12 cellular contexts compared by ENCODE assay signal in the genomic region with DNA sequence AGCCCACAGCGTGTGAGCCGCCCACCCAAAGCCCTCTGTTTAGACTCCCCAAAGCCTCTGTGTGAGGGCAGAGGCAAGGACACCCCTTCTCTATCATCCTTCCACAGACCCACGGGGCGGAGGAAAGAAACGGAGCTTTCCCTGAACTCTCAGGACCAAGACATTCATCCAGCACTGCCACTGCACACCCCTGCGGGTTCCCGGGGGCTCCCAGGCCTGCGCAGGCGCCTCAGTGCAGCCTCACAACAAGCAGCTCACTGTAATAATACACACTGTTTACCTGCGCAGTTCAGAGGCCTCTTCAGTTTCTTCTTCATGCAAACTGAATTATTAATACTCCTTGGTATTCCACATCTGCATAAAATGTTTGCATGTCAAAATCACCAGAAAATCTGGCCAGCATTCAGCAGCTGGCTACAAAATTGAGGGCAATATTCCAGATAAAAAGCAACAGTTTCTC. TPM values are rescaled to one million over a fixed set of nuclear protein-coding genes. Genes with fewer than 3 reads are reported as not detected.
DNase-seq lines count a peak whose midpoint lies in the region; ATAC-seq, FAIRE-seq and TF ChIP-seq lines count a peak whose summit lies in the region.
"Had no signal": no experiment of that assay in that cellular context is flagged by ENCODE, and none has a peak within 500 bp of the region (broad histone marks: within the 10 kb centered on the region; RNA-seq: fewer than 3 reads in every experiment).

No MANE protein-coding gene starts in this region.

- WGBS in K562 (ENCODE audit: insufficient coverage, low coverage, missing lambda C conversion rate), result 11% methylated on average over 7 of the region's 10 CpGs
- WGBS in right cardiac atrium, result 54% methylated on average over 10 of the region's 10 CpGs

- H3K9me3 ChIP-seq in K562 (replicated peaks; ENCODE audit: control insufficient read depth, insufficient read depth, low read depth, low read length) (no peaks in the 10 kb centered on the region), right cardiac atrium (ENCODE audit: control insufficient read depth, low read length) (no peaks in the 10 kb centered on the region), skeletal muscle tissue (ENCODE audit: control insufficient read depth in 3 of 3, low read length in 3 of 3) (no peaks in the 10 kb centered on the region)

- intact Hi-C loops in K562 (cut with micrococcal nuclease) (loop anchor here (5.0 kb wide), 1 partner anchor 67 kb away; no protein-coding TSS in a partner anchor), right cardiac atrium (cut with DNase I) (loop anchor here in 1 of 4 donors (10.0 kb wide), 1 partner anchor 65 kb away; no protein-coding TSS in a partner anchor)

- H3K79me2 ChIP-seq in K562 (ENCODE audit: control insufficient read depth, insufficient read depth, low read length), result no peaks in the 10 kb centered on the region

- no peak overlapping the region for H3K4me3 Mint-ChIP-seq in effector memory CD8-positive, alpha-beta T cell

- H3K4me3 ChIP-seq in K562 (no peak overlapping the region), right cardiac atrium (ENCODE audit: low read length) (peak overlapping the region; percentile 40), skeletal muscle tissue (ENCODE audit: low read length in 3 of 3) (peak overlapping the region; percentile 62 to 79 (median 69))

- POLR2A ChIA-PET in K562 (lab: Yijun Ruan, JAX), result no interaction called here

- peaks cover 3% of the 10 kb centered on the region for H3K36me3 Mint-ChIP-seq in effector memory CD8-positive, alpha-beta T cell (ENCODE audit: insufficient read depth)
- H3K36me3 Mint-ChIP-seq: naive B cell had no signal

- no peaks in the 10 kb centered on the region for H4K20me1 ChIP-seq in K562 (replicated peaks; ENCODE audit: control insufficient read depth, insufficient read depth, low read length)

- no peak overlapping the region for H3K4me2 ChIP-seq in K562 (ENCODE audit: insufficient read depth, low read length)

- no peak for TF ChIP-seq CTCF in K562 (IDR thresholded peaks at IDR 0.05 in 2 of 3, conservative IDR thresholded peaks at IDR 0.05 in 1 of 3; ENCODE audit: insufficient read depth in 2 of 3, low read depth in 1 of 3, low read length in 3 of 3)

- H2AFZ ChIP-seq in K562 (ENCODE audit: low read depth, low read length), result no peak overlapping the region

- no peaks in the 10 kb centered on the region for H3K9me1 ChIP-seq in K562 (ENCODE audit: control insufficient read depth, insufficient read depth, low read length)

- H3K36me3 ChIP-seq in K562 (ENCODE audit: control insufficient read depth, insufficient read depth, low read length), result no peaks in the 10 kb centered on the region
- no peaks in the 10 kb centered on the region for H3K36me3 ChIP-seq in skeletal muscle tissue (ENCODE audit: control insufficient read depth in 3 of 3, insufficient read depth in 3 of 3, low read length in 3 of 3)

- TF ChIP-seq EP300 in K562 (IDR thresholded peaks at IDR 0.05; ENCODE audit: low read length), result no peak

- no peak for FAIRE-seq in K562 (lab: Jason Lieb, UNC)
- FAIRE-seq: endometrium had no signal

- BruUV-seq in K562 (replicated peaks; lab: Mats Ljungman, UMichigan), result no TSS peak

- H3K4me1 Mint-ChIP-seq in effector memory CD8-positive, alpha-beta T cell (ENCODE audit: low read depth in 2 of 2), result no peaks in the 10 kb centered on the region

- no peak for TF ChIP-seq POLR2A in K562 (conservative IDR thresholded peaks at IDR 0.05)

- H3K4me1 ChIP-seq in K562 (replicated peaks in 1 of 2; ENCODE audit: control insufficient read depth in 2 of 2, insufficient read depth in 2 of 2, low read length in 2 of 2), result no peaks in the 10 kb centered on the region; a peak in 1 of 5 replicates
- peaks cover 6% of the 10 kb centered on the region for H3K4me1 ChIP-seq in right cardiac atrium (ENCODE audit: control insufficient read depth, insufficient read depth, low read length)
- H3K4me1 ChIP-seq in skeletal muscle tissue (ENCODE audit: control insufficient read depth in 3 of 3, insufficient read depth in 3 of 3, low read length in 3 of 3), result peaks cover 9 to 20% (median 17%) of the 10 kb centered on the region in 3 donors

- DNase-seq in K562 (ENCODE audit: extremely low read depth in 1 of 4, low spot score in 3 of 4), result no peak
- peak in 1 of 3 donors; percentile 46 for DNase-seq in right cardiac atrium
- DNase-seq in activated CD4-positive, CD25-positive, alpha-beta regulatory T cell treated with anti-CD3 and anti-CD28 coated beads, Interleukin-2, amount 50 U/mL, for 72 hours, result no peak
- no peak for DNase-seq in NCI-H2081 treated with DMSO at 0.1 percent for 48 hours (lab: John Stamatoyannopoulos, UW)
- no peak for DNase-seq in effector memory CD8-positive, alpha-beta T cell
- no peak for DNase-seq in stimulated activated CD4-positive, alpha-beta T cell treated with anti-CD3 and anti-CD28 coated beads, Interleukin-15, amount 100 ng/mL, for 24 hours
- DNase-seq: activated T-cell treated with anti-CD3 and anti-CD28 coated beads, Interleukin-2, amount 50 U/mL, for 1 hour; DND-41; naive B cell had no signal

- H3K27me3 Mint-ChIP-seq in effector memory CD8-positive, alpha-beta T cell, result peaks cover 0 to 6% of the 10 kb centered on the region in 2 donors

- in situ Hi-C loops in K562 (cut with MboI), result no loop called here

- no peak overlapping the region for H3K27ac ChIP-seq in K562 (ENCODE audit: extremely low read depth, low read depth, low read length)
- H3K27ac ChIP-seq in right cardiac atrium (ENCODE audit: low read length), result peak overlapping the region; percentile 29
- peak overlapping the region; percentile 56 for H3K27ac ChIP-seq in skeletal muscle tissue (ENCODE audit: low read depth, low read length)

- peak; percentile 37 for ATAC-seq in GM18868 (IDR thresholded peaks at IDR 0.05; ENCODE audit: unreplicated experiment)
- no peak for ATAC-seq in K562
- peak; percentile 40 to 50 for ATAC-seq in right cardiac atrium
- no peak for ATAC-seq in effector memory CD8-positive, alpha-beta T cell (replicated peaks)

- TF ChIP-seq RAD21 in K562 (CRISPR knock-in tag; conservative IDR thresholded peaks at IDR 0.05 in 1 of 2, IDR thresholded peaks at IDR 0.05 in 1 of 2), result no peak

- CTCF ChIA-PET in K562 (lab: Yijun Ruan, JAX; ENCODE audit: low intra/inter-chr PET ratio), result no interaction called here

- no peak overlapping the region for H3K27ac Mint-ChIP-seq in effector memory CD8-positive, alpha-beta T cell
- H3K27ac Mint-ChIP-seq: naive B cell had no signal

- H3K9me3 Mint-ChIP-seq in effector memory CD8-positive, alpha-beta T cell, result no peaks in the 10 kb centered on the region

- H3K27me3 ChIP-seq in K562 (ENCODE audit: control insufficient read depth in 2 of 2, insufficient read depth in 2 of 2, low read length in 2 of 2) (peaks cover 3 to 23% of the 10 kb centered on the region in 2 experiments; a peak in 3 of 5 replicates), right cardiac atrium (ENCODE audit: control insufficient read depth, insufficient read depth) (no peaks in the 10 kb centered on the region), skeletal muscle tissue (ENCODE audit: control insufficient read depth in 3 of 3, insufficient read depth in 3 of 3, low read length in 3 of 3) (no peaks in the 10 kb centered on the region)

- no peak overlapping the region for H3K9ac ChIP-seq in K562 (ENCODE audit: insufficient read depth in 1 of 2, low read depth in 2 of 2, low read length in 2 of 2)
- H3K9ac ChIP-seq in skeletal muscle tissue (ENCODE audit: low read depth in 1 of 3, low read length in 3 of 3), result peak overlapping the region; percentile 70 to 80 (median 80)

TF ChIP-seq in K562, 482 proteins besides CTCF, POLR2A, EP300 and RAD21:
- TF ChIP-seq NR3C1 (CRISPR knock-in tag; IDR thresholded peaks at IDR 0.05) (no peak), NRF1 (conservative IDR thresholded peaks at IDR 0.05 in 1 of 2, IDR thresholded peaks at IDR 0.05 in 1 of 2) (peak; percentile 42 to 64)

RNA-seq across cellular contexts. Expression of gene NINL, which starts 45.6 kb away (rescaled TPM):
- 0.49 TPM in 1 of 2 replicates, not detected in the other for total RNA-seq in K562 (2011; cell fraction: chromatin; rRNA removed; ENCODE audit: low replicate concordance)
- total RNA-seq in K562 (2011; cell fraction: nucleolus; rRNA removed), result 0.26 and 0.33 TPM in 2 replicates
- 0.23 TPM in 1 of 2 replicates, not detected in the other for total RNA-seq in K562 (2011; cell fraction: nucleoplasm; rRNA removed)
- total RNA-seq in K562 (2014; rRNA removed), result not detected in 2 replicates
- not detected in 2 replicates for total RNA-seq in K562 (2014; rRNA removed; fragmentation: Illumina TruSeq; extraction: Trizol)
- total RNA-seq in K562 (2015; rRNA removed; fragmentation: Illumina TruSeq; extraction: Trizol), result 0.15 and 0.22 TPM in 2 replicates
- 0.04 and 0.11 TPM in 2 replicates for total RNA-seq in K562 (2021)
- polyA plus RNA-seq in K562 (2011; rRNA removed), result 0.03 and 0.06 TPM in 2 replicates
- 0.01 TPM in 2 replicates for polyA plus RNA-seq in K562 (2011; cell fraction: cytosol; rRNA removed)
- 0.17 and 0.22 TPM in 2 replicates for polyA plus RNA-seq in K562 (2011; cell fraction: nucleus; rRNA removed)
- 0.05 and 0.10 TPM in 2 replicates for polyA plus RNA-seq in K562 (2012)
- 0.03 TPM in 1 of 2 replicates, not detected in the other for polyA plus RNA-seq in K562 (2014; fragmentation: Illumina TruSeq; extraction: Trizol)
- polyA plus RNA-seq in K562 (2014; fragmentation: Nextera tagmentation; extraction: Ambion mirVana), result not detected
- polyA plus RNA-seq in K562 (2014; rRNA removed), result not detected in 2 replicates
- 0.21 TPM in 1 of 2 replicates, not detected in the other for polyA minus RNA-seq in K562 (2011; rRNA and poly(A)+ RNA removed)
- not detected in 2 replicates for polyA minus RNA-seq in K562 (2011; cell fraction: cytosol; rRNA and poly(A)+ RNA removed)
- polyA minus RNA-seq in K562 (2011; cell fraction: nucleus; rRNA and poly(A)+ RNA removed), result under 0.01 and 0.44 TPM in 2 replicates
- total RNA-seq in right cardiac atrium, result 1 to 10 TPM; 3.4 to 7.6 (median 5.5) TPM
- 6.1 TPM for polyA plus RNA-seq in right cardiac atrium
- 5.7 TPM for total RNA-seq in skeletal muscle tissue

Comparison
In these comparisons a context has a peak if more than half of its experiments do, and no peak if none do; other contexts are left out.
1. ATAC-seq: peak in GM18868 (single experiment) and right cardiac atrium (2 of 2); none in K562 (single experiment) and effector memory CD8-positive, alpha-beta T cell (single experiment).
2. H3K9ac ChIP-seq: peak in skeletal muscle tissue (3 of 3); none in K562 (0 of 2).